20 cellular contexts compared by ENCODE assay signal in genomic region chr17:83127431-83128160, GRCh38. TPM values are rescaled to one million over a fixed set of nuclear protein-coding genes. Genes with fewer than 3 reads are reported as not detected.
"Had no signal": no experiment of that assay in that cellular context is flagged by ENCODE, and none has a peak within 500 bp of the region (broad histone marks: within the 10 kb centered on the region; RNA-seq: fewer than 3 reads in every experiment).

No MANE protein-coding gene starts in this region.

- FAIRE-seq: colon, endometrium, frontal cortex, TTC549 had no signal

- H3K27ac ChIP-seq: body of pancreas, left lung, neutrophil, parathyroid adenoma, transverse colon had no signal

- H3K27me3 ChIP-seq: body of pancreas had no signal

- H2AFZ ChIP-seq: parathyroid adenoma had no signal

- H3K4me3 ChIP-seq: body of pancreas, left lung, transverse colon had no signal

- H3K4me1 ChIP-seq: parathyroid adenoma had no signal

- DNase-seq: activated CD4-positive, alpha-beta T cell treated with anti-CD3 and anti-CD28 coated beads, Interleukin-2, amount 50 U/mL, for 4 hours; activated naive CD4-positive, alpha-beta T cell treated with Interleukin-2 at 50 U/mL for 16 hours; activated naive CD8-positive, alpha-beta T cell treated with anti-CD3 and anti-CD28 coated beads, Interleukin-2, amount 10 ng/mL, durations not matched to agents 7 days and 5 days; amygdala; body of pancreas; caudate nucleus; erythroblast; naive thymus-derived CD4-positive, alpha-beta T cell; stimulated activated CD4-positive, alpha-beta T cell treated with anti-CD3 and anti-CD28 coated beads, Interleukin-12 subunit alpha, Interleukin-12 subunit beta, amount 100 ng/mL, for 4 hours; stimulated activated CD4-positive, alpha-beta T cell treated with anti-CD3 and anti-CD28 coated beads, Interleukin-1b, Interleukin-23, amount 100 ng/mL, for 48 hours; stimulated activated naive CD4-positive, alpha-beta T cell treated with Interleukin-2 at 50 U/mL for 16 hours; T-helper 2 cell; transverse colon had no signal

- ATAC-seq: body of pancreas; left lung; naive thymus-derived CD4-positive, alpha-beta T cell had no signal

- H3K9me3 ChIP-seq: body of pancreas, left lung, neutrophil, transverse colon had no signal

- H3K79me2 ChIP-seq: parathyroid adenoma had no signal

- H3K9ac ChIP-seq: parathyroid adenoma had no signal

- H3K36me3 ChIP-seq: left lung, neutrophil, transverse colon had no signal

RNA-seq across cellular contexts. Expression of gene METRNL, which starts 48.2 kb away (rescaled TPM):
- polyA plus RNA-seq: naive thymus-derived CD4-positive, alpha-beta T cell had no signal
